8 cellular contexts compared by ENCODE assay signal in the genomic region with DNA sequence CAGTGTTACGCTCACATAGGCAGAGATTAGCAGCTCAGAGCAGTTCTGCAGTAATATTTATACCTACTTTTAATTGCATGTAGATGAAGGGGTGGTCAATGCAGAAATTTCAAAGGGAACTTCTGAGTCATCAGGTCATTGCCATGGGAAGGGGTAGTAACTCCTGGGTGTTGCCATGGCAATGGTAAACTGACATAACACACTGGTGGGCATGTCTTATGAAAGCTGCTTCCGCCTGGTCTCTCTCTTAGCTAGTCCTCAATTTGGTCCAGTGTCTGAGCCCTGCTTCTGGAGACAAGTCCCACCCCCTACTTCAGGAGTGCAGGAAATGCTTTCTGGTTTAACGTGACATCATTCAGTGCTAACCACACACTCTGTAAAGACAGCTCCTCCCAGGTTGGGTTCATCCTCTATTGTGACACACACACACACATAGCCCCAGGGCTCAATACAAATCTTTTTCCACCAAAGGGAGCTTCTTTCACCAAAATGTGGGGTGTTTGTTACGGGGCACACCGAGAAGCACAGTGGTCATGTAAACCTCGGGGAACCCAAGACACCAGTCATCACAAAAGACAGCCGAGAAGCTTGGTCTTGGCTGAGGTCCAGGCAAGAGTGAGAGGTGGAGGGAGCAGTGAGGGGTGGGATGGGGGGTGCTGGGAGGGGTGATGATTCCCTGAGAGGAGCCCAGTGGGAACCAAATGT.
A peak's percentile ranks its signal among the peaks of the same experiment; 100 is the strongest.
DNase-seq lines count a peak whose midpoint lies in the region; ATAC-seq and TF ChIP-seq lines count a peak whose summit lies in the region.

No MANE protein-coding gene starts in this region.

- H3K4me3 ChIP-seq in foreskin fibroblast (ENCODE audit: low read depth in 1 of 2, low read length in 2 of 2): no peak overlapping the region

- no peak overlapping the region for H3K4me3 Mint-ChIP-seq in activated CD8-positive, alpha-beta memory T cell treated with anti-CD3 and anti-CD28 coated beads, Interleukin-2, amount 10 ng/mL, durations not matched to agents 7 days and 5 days
- H3K4me3 Mint-ChIP-seq in progenitor cell of endocrine pancreas (ENCODE audit: low read depth): no peak overlapping the region

- ATAC-seq in GM18499 (IDR thresholded peaks at IDR 0.05; ENCODE audit: insufficient read depth, unreplicated experiment): peak; percentile 64
- peak; percentile 98 for ATAC-seq in activated CD8-positive, alpha-beta memory T cell treated with anti-CD3 and anti-CD28 coated beads, Interleukin-2, amount 10 ng/mL, durations not matched to agents 7 days and 5 days

- CTCF ChIA-PET in HEK293T (lab: Yijun Ruan, JAX): interaction anchor here (0.6 to 1.2 kb wide), 4 partner anchors 18 to 549 kb away, joined by 3 to 4 read pairs (median 4); no protein-coding TSS in a partner anchor
- CTCF ChIA-PET in activated CD8-positive, alpha-beta memory T cell treated with anti-CD3 and anti-CD28 coated beads, Interleukin-2, amount 10 ng/mL, durations not matched to agents 7 days and 5 days (lab: Charles Lee): interaction anchor here (0.8 to 1.7 kb wide), 8 partner anchors 12 to 561 kb away, joined by 3 to 8 read pairs (median 4); a partner anchor contains a TSS

- H3K9me3 Mint-ChIP-seq in activated CD8-positive, alpha-beta memory T cell treated with anti-CD3 and anti-CD28 coated beads, Interleukin-2, amount 10 ng/mL, durations not matched to agents 7 days and 5 days (ENCODE audit: low read depth): no peaks in the 10 kb centered on the region
- no peaks in the 10 kb centered on the region for H3K9me3 Mint-ChIP-seq in progenitor cell of endocrine pancreas (ENCODE audit: low read depth)

- POLR2A ChIA-PET in HEK293T (lab: Yijun Ruan, JAX): interaction anchor here (1.0 to 1.1 kb wide), 2 partner anchors 9 to 11 kb away, joined by 3 to 4 read pairs; no protein-coding TSS in a partner anchor

- TF ChIP-seq CTCF in foreskin fibroblast (IDR thresholded peaks at IDR 0.05; ENCODE audit: low read depth, low read length): no peak
- no peak for TF ChIP-seq CTCF in progenitor cell of endocrine pancreas (IDR thresholded peaks at IDR 0.05; ENCODE audit: unreplicated experiment)

- peaks cover 4% of the 10 kb centered on the region for H3K36me3 Mint-ChIP-seq in activated CD8-positive, alpha-beta memory T cell treated with anti-CD3 and anti-CD28 coated beads, Interleukin-2, amount 10 ng/mL, durations not matched to agents 7 days and 5 days
- no peaks in the 10 kb centered on the region for H3K36me3 Mint-ChIP-seq in progenitor cell of endocrine pancreas (ENCODE audit: insufficient read depth)

- H3K4me1 Mint-ChIP-seq in activated CD8-positive, alpha-beta memory T cell treated with anti-CD3 and anti-CD28 coated beads, Interleukin-2, amount 10 ng/mL, durations not matched to agents 7 days and 5 days: peaks cover 18% of the 10 kb centered on the region
- no peaks in the 10 kb centered on the region for H3K4me1 Mint-ChIP-seq in progenitor cell of endocrine pancreas (ENCODE audit: low read depth)

- DNase-seq in HEK293T (ENCODE audit: extremely low spot score) (no peak), NCI-H2107 (lab: John Stamatoyannopoulos, UW) (peak; percentile 12), foreskin fibroblast (peak; percentile 28 to 61), progenitor cell of endocrine pancreas (ENCODE audit: low spot score, unreplicated experiment) (no peak), NCI-H82 treated with DMSO at 0.1 percent for 48 hours (lab: John Stamatoyannopoulos, UW; ENCODE audit: unreplicated experiment) (no peak)
- peak; percentile 82 for DNase-seq in activated CD8-positive, alpha-beta memory T cell treated with anti-CD3 and anti-CD28 coated beads, Interleukin-2, amount 10 ng/mL, durations not matched to agents 7 days and 5 days
- peak; percentile 36 for DNase-seq in stimulated activated CD8-positive, alpha-beta memory T cell treated with anti-CD3 and anti-CD28 coated beads, Interleukin-12 subunit alpha, Interleukin-12 subunit beta, amount 100 ng/mL, for 1 hour (ENCODE audit: low read depth)

- peak overlapping the region; percentile 83 for H3K27ac Mint-ChIP-seq in activated CD8-positive, alpha-beta memory T cell treated with anti-CD3 and anti-CD28 coated beads, Interleukin-2, amount 10 ng/mL, durations not matched to agents 7 days and 5 days
- no peak overlapping the region for H3K27ac Mint-ChIP-seq in progenitor cell of endocrine pancreas

- peaks cover 21% of the 10 kb centered on the region for H3K27me3 Mint-ChIP-seq in activated CD8-positive, alpha-beta memory T cell treated with anti-CD3 and anti-CD28 coated beads, Interleukin-2, amount 10 ng/mL, durations not matched to agents 7 days and 5 days
- peaks cover 68% of the 10 kb centered on the region for H3K27me3 Mint-ChIP-seq in progenitor cell of endocrine pancreas

TF ChIP-seq in HEK293T, 16 proteins besides CTCF, POLR2A, EP300 and RAD21:
- TF ChIP-seq FOXA1 (IDR thresholded peaks at IDR 0.05) (no peak), CTBP1 (IDR thresholded peaks at IDR 0.05; ENCODE audit: borderline replicate concordance) (no peak)
- TF ChIP-seq, protein P1, sequence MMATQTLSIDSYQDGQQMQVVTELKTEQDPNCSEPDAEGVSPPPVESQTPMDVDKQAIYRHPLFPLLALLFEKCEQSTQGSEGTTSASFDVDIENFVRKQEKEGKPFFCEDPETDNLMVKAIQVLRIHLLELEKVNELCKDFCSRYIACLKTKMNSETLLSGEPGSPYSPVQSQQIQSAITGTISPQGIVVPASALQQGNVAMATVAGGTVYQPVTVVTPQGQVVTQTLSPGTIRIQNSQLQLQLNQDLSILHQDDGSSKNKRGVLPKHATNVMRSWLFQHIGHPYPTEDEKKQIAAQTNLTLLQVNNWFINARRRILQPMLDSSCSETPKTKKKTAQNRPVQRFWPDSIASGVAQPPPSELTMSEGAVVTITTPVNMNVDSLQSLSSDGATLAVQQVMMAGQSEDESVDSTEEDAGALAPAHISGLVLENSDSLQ (IDR thresholded peaks at IDR 0.05): peak; percentile 50; the same call in 1 of the 2 replicates

Comparison
In these comparisons a context has a peak if more than half of its experiments do, and no peak if none do; other contexts are left out.
1. DNase-seq: peak in NCI-H2107 (single experiment), activated CD8-positive, alpha-beta memory T cell treated with anti-CD3 and anti-CD28 coated beads, Interleukin-2, amount 10 ng/mL, durations not matched to agents 7 days and 5 days (single experiment), foreskin fibroblast (2 of 2) and stimulated activated CD8-positive, alpha-beta memory T cell treated with anti-CD3 and anti-CD28 coated beads, Interleukin-12 subunit alpha, Interleukin-12 subunit beta, amount 100 ng/mL, for 1 hour (single experiment); none in HEK293T (single experiment), progenitor cell of endocrine pancreas (single experiment) and NCI-H82 treated with DMSO at 0.1 percent for 48 hours (single experiment).